Comparison of ENCODE assay signal across 17 cellular contexts in genomic region chr2:102112692-102113665, GRCh38.
DNase-seq lines count a peak whose midpoint lies in the region; ATAC-seq and TF ChIP-seq lines count a peak whose summit lies in the region.
"Had no signal": no experiment of that assay in that cellular context is flagged by ENCODE, and none has a peak within 500 bp of the region (broad histone marks: within the 10 kb centered on the region; RNA-seq: fewer than 3 reads in every experiment).

No MANE protein-coding gene starts in this region.

- H3K4me1 ChIP-seq in parathyroid adenoma = peaks cover 36% of the 10 kb centered on the region
- H3K4me1 ChIP-seq: Peyer's patch had no signal

- ATAC-seq in GM21786 (IDR thresholded peaks at IDR 0.05; ENCODE audit: unreplicated experiment) (no peak), GM21360 (IDR thresholded peaks at IDR 0.05; ENCODE audit: unreplicated experiment) (no peak)

- H2AFZ ChIP-seq in parathyroid adenoma = no peak overlapping the region

- no peaks in the 10 kb centered on the region for H3K79me2 ChIP-seq in parathyroid adenoma

- TF ChIP-seq CTCF in choroid plexus epithelial cell (conservative IDR thresholded peaks at IDR 0.05; ENCODE audit: low read depth, low read length) = no peak
- no peak for TF ChIP-seq CTCF in parathyroid adenoma (IDR thresholded peaks at IDR 0.05)

- no peak overlapping the region for H3K9ac ChIP-seq in parathyroid adenoma

- H3K27ac ChIP-seq in parathyroid adenoma = peak overlapping the region; percentile 76
- H3K27ac ChIP-seq: spleen had no signal

- H3K27me3 ChIP-seq in parathyroid adenoma (ENCODE audit: control insufficient read depth, insufficient read depth, low read length) = no peaks in the 10 kb centered on the region
- H3K27me3 ChIP-seq: esophagus squamous epithelium, Peyer's patch had no signal

- no peak overlapping the region for H3K4me2 ChIP-seq in parathyroid adenoma (ENCODE audit: low read length)

- no peaks in the 10 kb centered on the region for H3K9me3 ChIP-seq in parathyroid adenoma (ENCODE audit: control insufficient read depth, low read length)
- H3K9me3 ChIP-seq: esophagus squamous epithelium, Peyer's patch, spleen had no signal

- DNase-seq in AG20443 (ENCODE audit: low spot score) (peak; percentile 35), HS-27A (ENCODE audit: low read depth) (peak; percentile 71), choroid plexus epithelial cell (ENCODE audit: low read depth) (peak; percentile 41), UCSD-AML1 (lab: John Stamatoyannopoulos, UW; ENCODE audit: unreplicated experiment) (no peak), T-helper 9 cell (no peak)
- DNase-seq: activated CD4-positive, alpha-beta T cell treated with anti-CD3 and anti-CD28 coated beads for 1 hour; amniotic stem cell; CD4-positive, alpha-beta T cell; esophagus squamous epithelium; mammary epithelial cell; MM.1S; NCI-H2081; Peyer's patch; spleen had no signal

- no peak overlapping the region for H3K4me3 ChIP-seq in choroid plexus epithelial cell (ENCODE audit: low read depth, low read length)
- H3K4me3 ChIP-seq in parathyroid adenoma (ENCODE audit: low read depth, low read length) = no peak overlapping the region
- H3K4me3 ChIP-seq: esophagus squamous epithelium, Peyer's patch, spleen had no signal

- no peaks in the 10 kb centered on the region for H3K36me3 ChIP-seq in parathyroid adenoma (ENCODE audit: control insufficient read depth, insufficient read depth, low read length)
- H3K36me3 ChIP-seq: esophagus squamous epithelium, Peyer's patch had no signal

Comparison
In these comparisons a context has a peak if more than half of its experiments do, and no peak if none do; other contexts are left out.
1. DNase-seq: peak in AG20443 (single experiment), HS-27A (single experiment) and choroid plexus epithelial cell (single experiment); none in UCSD-AML1 (single experiment) and T-helper 9 cell (single experiment).